8 cellular contexts compared by ENCODE assay signal in the genomic region with DNA sequence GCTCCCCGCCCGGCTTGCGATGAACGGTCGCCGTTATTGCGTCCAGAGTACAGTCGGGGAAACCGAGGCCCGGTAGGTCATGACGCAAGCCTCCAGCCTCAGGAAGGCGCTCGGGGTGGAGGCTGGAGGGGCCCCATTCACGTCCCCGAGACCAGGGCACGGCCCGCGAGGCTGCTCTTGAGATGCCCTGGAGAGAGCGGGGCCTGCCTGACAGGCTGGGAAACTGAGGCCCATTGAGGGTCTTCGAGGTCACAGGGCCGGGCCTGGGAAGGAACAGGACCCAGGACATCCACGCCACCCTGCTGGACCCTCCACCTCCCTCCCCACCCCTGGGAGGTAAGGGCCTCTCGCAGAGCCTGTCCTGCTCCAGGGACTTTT. TPM values are rescaled to one million over a fixed set of nuclear protein-coding genes. Genes with fewer than 3 reads are reported as not detected.
DNase-seq lines count a peak whose midpoint lies in the region; FAIRE-seq and TF ChIP-seq lines count a peak whose summit lies in the region.

No MANE protein-coding gene starts in this region.

- no peaks in the 10 kb centered on the region for H3K4me1 ChIP-seq in ACC112 (ENCODE audit: control insufficient read depth, insufficient read depth, low read length, unreplicated experiment)
- 0 out of 2 replicates have a peak, but pooled peaks cover 3% of the 10 kb centered on the region for H3K4me1 ChIP-seq in HEK293 (ENCODE audit: control insufficient read depth, insufficient read depth, low read length)
- peaks cover 28 to 35% of the 10 kb centered on the region in 2 donors for H3K4me1 ChIP-seq in adrenal gland (replicated peaks in 1 of 2)
- peaks cover 0 to 41% (median 17%) of the 10 kb centered on the region in 4 donors for H3K4me1 ChIP-seq in tibial nerve

- peaks cover 8% of the 10 kb centered on the region for H3K79me2 ChIP-seq in ACC112 (ENCODE audit: control insufficient read depth, insufficient read depth, low read length, unreplicated experiment)

- H3K36me3 ChIP-seq in ACC112 (ENCODE audit: insufficient read depth, low read length) (no peaks in the 10 kb centered on the region), HEK293 (ENCODE audit: control insufficient read depth in 2 of 2, insufficient read depth in 1 of 2, low read length in 2 of 2) (peaks cover 0 to 22% of the 10 kb centered on the region in 2 experiments; a peak in 1 of 3 replicates), adrenal gland (replicated peaks in 1 of 2) (peaks cover 0 to 12% of the 10 kb centered on the region in 2 donors), tibial nerve (peaks cover under 1 to 27% (median 7%) of the 10 kb centered on the region in 3 donors)

- intact Hi-C loops in adrenal gland (cut with DNase I), result loop anchor here in 1 of 2 donors (10.0 kb wide), 1 partner anchor 99 kb away; a partner anchor contains a TSS

- CTCF ChIA-PET in HEK293 (lab: Yijun Ruan, JAX), result interaction anchor here (0.7 kb wide), 1 partner anchor 969 kb away, joined by 3 read pairs; no protein-coding TSS in a partner anchor

- TF ChIP-seq EP300 in tibial nerve (IDR thresholded peaks at IDR 0.05), result no peak

- FAIRE-seq in frontal cortex (lab: Jason Lieb, UNC), result no peak

- TF ChIP-seq CTCF in HEK293 (tag by site-specific recombination; IDR thresholded peaks at IDR 0.05) (no peak), adrenal gland (IDR thresholded peaks at IDR 0.05) (no peak), tibial nerve (IDR thresholded peaks at IDR 0.05) (no peak)

- TF ChIP-seq POLR2A in adrenal gland (IDR thresholded peaks at IDR 0.05), result no peak
- TF ChIP-seq POLR2A in tibial nerve (IDR thresholded peaks at IDR 0.05), result no peak

- 0 out of 2 replicates have a peak overlapping the region, but pooled peaks have one; percentile 8 for H3K27ac ChIP-seq in ACC112 (ENCODE audit: low read depth, low read length)
- peak overlapping the region; percentile 62; the same call in 1 of the 2 replicates for H3K27ac ChIP-seq in HEK293 (ENCODE audit: extremely low read depth, low read depth, low read length)
- H3K27ac ChIP-seq in adrenal gland, result peak overlapping the region; percentile 67 to 91 (median 80)
- H3K27ac ChIP-seq in layer of hippocampus (ENCODE audit: low read depth, low read length), result peak overlapping the region; percentile 95
- H3K27ac ChIP-seq in tibial nerve, result peak overlapping the region; percentile 81 to 94 (median 90)

- peak overlapping the region; percentile 93 for H3K4me3 ChIP-seq in ACC112 (ENCODE audit: low read depth, low read length)
- peak overlapping the region; percentile 83 for H3K4me3 ChIP-seq in HEK293 (ENCODE audit: low read depth, low read length)
- H3K4me3 ChIP-seq in adrenal gland, result peak overlapping the region; percentile 12 to 87 (median 84)
- H3K4me3 ChIP-seq in tibial nerve, result peak overlapping the region; percentile 72 to 98 (median 92)

- no peaks in the 10 kb centered on the region for H3K9me3 ChIP-seq in HEK293 (ENCODE audit: control insufficient read depth, insufficient read depth, low read depth, low read length)
- no peaks in the 10 kb centered on the region for H3K9me3 ChIP-seq in adrenal gland (replicated peaks in 1 of 3)
- no peaks in the 10 kb centered on the region for H3K9me3 ChIP-seq in tibial nerve

- 0 to 14% (median 1%) methylated on average over 2 to 23 of the region's 23 CpGs for WGBS in adrenal gland, 4 donors
- WGBS in tibial nerve, 2 donors, result 3 to 4% methylated on average over 3 to 5 of the region's 23 CpGs

- H2AFZ ChIP-seq in ACC112 (ENCODE audit: low read length, unreplicated experiment), result peak overlapping the region; percentile 38

- H3K27me3 ChIP-seq in ACC112 (ENCODE audit: insufficient read depth, low read length), result no peaks in the 10 kb centered on the region
- no peaks in the 10 kb centered on the region for H3K27me3 ChIP-seq in adrenal gland
- H3K27me3 ChIP-seq in layer of hippocampus (ENCODE audit: control insufficient read depth, insufficient read depth, low read length), result no peaks in the 10 kb centered on the region
- H3K27me3 ChIP-seq in tibial nerve, result no peaks in the 10 kb centered on the region

- POLR2A ChIA-PET in HEK293 (lab: Yijun Ruan, JAX), result no interaction called here

- DNase-seq in adrenal gland (no peak), tibial nerve (ENCODE audit: low spot score in 2 of 2) (no peak), NCI-H524 treated with DMSO at 0.1 percent for 48 hours (lab: John Stamatoyannopoulos, UW) (no peak), NCI-H1092 (lab: John Stamatoyannopoulos, UW) (no peak), frontal cortex (ENCODE audit: low spot score in 2 of 2) (no peak)

TF ChIP-seq in HEK293, 187 proteins besides CTCF, POLR2A, EP300 and RAD21:
- TF ChIP-seq GLIS1 (tag by site-specific recombination; IDR thresholded peaks at IDR 0.05), result peak; percentile 18; the same call in 1 of the 2 replicates
- no peak for TF ChIP-seq ZBTB17 (tag by site-specific recombination; IDR thresholded peaks at IDR 0.05)
- peak; percentile 70; the same call in 1 of the 2 replicates for TF ChIP-seq ZNF335 (tag by site-specific recombination; conservative IDR thresholded peaks at IDR 0.05)

RNA-seq across cellular contexts. Expression of a gene that starts 0.4 kb away (rescaled TPM):
- total RNA-seq in adrenal gland (100 to 1,000 TPM; 128 to 286 (median 157) TPM), tibial nerve (100 to 1,000 TPM; 146 to 162 (median 151) TPM), frontal cortex (27.7 TPM)
- 100 to 1,000 TPM in 2 of 3 donors, 1 to 10 TPM in 1; 4.7 to 267 (median 134) TPM for polyA plus RNA-seq in adrenal gland

RNA-seq across cellular contexts. Expression of a gene that starts 17.3 kb away (rescaled TPM):
- total RNA-seq in adrenal gland (10 to 100 TPM; 14.8 to 96.9 (median 36.3) TPM), tibial nerve (100 to 1,000 TPM in 2 of 4 donors, 10 to 100 TPM in 2; 43.8 to 120 (median 94.4) TPM), frontal cortex (15.5 TPM)
- 10 to 100 TPM in 2 of 3 donors, 1 to 10 TPM in 1; 7.4 to 84.5 (median 74.2) TPM for polyA plus RNA-seq in adrenal gland

RNA-seq across cellular contexts. Expression of a gene that starts 23.3 kb away (rescaled TPM):
- total RNA-seq in adrenal gland (10 to 100 TPM; 11.5 to 87.5 (median 43.8) TPM), tibial nerve (10 to 100 TPM; 34.3 to 68.4 (median 61.0) TPM), frontal cortex (43.6 TPM)
- polyA plus RNA-seq in adrenal gland, result 100 to 1,000 TPM in 1 of 3 donors, 10 to 100 TPM in 2; 60.0 to 117 (median 77.5) TPM

RNA-seq across cellular contexts. Expression of a gene that starts 54.1 kb away (rescaled TPM):
- total RNA-seq in adrenal gland, result 1,000 to 10,000 TPM in 6 of 8 donors, 100 to 1,000 TPM in 2; 929 to 3,934 (median 1,829) TPM
- polyA plus RNA-seq in adrenal gland, result 1,000 to 10,000 TPM in 2 of 3 donors, 100 to 1,000 TPM in 1; 471 to 4,071 (median 2,224) TPM
- total RNA-seq in tibial nerve, result 1,000 to 10,000 TPM; 4,239 to 4,988 (median 4,337) TPM
- 276 TPM for total RNA-seq in frontal cortex

Comparison
In these comparisons a context has a peak if more than half of its experiments do, and no peak if none do; other contexts are left out.
1. H3K27ac ChIP-seq: peak in every context shown above with its lines; median percentile 95 in layer of hippocampus; 90 in tibial nerve; 80 in adrenal gland; 62 in HEK293; 8 in ACC112.